ENCODE assay signal across 1 cellular context in the genomic region with DNA sequence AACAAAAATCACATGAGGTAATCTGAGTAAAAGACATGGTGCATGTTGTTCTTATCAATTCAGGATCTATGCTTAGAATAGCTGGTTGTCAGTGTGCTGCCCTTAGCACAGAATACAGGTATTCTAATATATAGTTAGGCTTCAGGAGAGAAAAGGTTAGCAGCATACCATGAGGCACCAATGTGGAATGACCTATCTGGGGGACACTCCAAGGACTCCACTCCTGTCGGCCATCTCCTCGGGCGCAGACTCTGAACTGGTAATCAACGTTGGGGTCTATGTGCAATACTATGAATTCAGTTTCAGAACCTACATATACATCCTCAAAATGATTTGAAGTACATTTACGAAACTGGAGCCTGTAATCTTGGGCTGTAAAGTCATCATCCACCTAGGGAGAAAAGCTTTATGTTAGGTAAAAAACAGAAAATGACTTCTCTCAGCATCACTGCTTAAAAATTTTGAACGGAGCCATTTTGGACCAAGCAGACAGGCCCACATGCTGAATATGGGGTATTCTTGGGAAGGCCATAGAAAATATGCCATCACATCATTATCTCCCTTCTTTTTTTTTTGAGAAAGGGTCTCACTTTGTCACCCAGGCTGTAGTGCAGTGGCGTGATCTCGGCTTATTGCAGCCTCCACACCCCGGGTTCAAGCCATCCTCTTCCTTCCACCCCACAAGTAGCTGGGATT.
TF ChIP-seq lines count a peak whose summit lies in the region.

No MANE protein-coding gene starts in this region.

TF ChIP-seq in K562, 482 proteins besides CTCF, POLR2A, EP300 and RAD21:
- TF ChIP-seq KDM4B (IDR thresholded peaks at IDR 0.05; ENCODE audit: borderline replicate concordance in 2 of 2, low read depth in 1 of 2) = no peak
- TF ChIP-seq, protein P1, sequence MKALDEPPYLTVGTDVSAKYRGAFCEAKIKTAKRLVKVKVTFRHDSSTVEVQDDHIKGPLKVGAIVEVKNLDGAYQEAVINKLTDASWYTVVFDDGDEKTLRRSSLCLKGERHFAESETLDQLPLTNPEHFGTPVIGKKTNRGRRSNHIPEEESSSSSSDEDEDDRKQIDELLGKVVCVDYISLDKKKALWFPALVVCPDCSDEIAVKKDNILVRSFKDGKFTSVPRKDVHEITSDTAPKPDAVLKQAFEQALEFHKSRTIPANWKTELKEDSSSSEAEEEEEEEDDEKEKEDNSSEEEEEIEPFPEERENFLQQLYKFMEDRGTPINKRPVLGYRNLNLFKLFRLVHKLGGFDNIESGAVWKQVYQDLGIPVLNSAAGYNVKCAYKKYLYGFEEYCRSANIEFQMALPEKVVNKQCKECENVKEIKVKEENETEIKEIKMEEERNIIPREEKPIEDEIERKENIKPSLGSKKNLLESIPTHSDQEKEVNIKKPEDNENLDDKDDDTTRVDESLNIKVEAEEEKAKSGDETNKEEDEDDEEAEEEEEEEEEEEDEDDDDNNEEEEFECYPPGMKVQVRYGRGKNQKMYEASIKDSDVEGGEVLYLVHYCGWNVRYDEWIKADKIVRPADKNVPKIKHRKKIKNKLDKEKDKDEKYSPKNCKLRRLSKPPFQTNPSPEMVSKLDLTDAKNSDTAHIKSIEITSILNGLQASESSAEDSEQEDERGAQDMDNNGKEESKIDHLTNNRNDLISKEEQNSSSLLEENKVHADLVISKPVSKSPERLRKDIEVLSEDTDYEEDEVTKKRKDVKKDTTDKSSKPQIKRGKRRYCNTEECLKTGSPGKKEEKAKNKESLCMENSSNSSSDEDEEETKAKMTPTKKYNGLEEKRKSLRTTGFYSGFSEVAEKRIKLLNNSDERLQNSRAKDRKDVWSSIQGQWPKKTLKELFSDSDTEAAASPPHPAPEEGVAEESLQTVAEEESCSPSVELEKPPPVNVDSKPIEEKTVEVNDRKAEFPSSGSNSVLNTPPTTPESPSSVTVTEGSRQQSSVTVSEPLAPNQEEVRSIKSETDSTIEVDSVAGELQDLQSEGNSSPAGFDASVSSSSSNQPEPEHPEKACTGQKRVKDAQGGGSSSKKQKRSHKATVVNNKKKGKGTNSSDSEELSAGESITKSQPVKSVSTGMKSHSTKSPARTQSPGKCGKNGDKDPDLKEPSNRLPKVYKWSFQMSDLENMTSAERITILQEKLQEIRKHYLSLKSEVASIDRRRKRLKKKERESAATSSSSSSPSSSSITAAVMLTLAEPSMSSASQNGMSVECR (CRISPR knock-in tag; IDR thresholded peaks at IDR 0.05) = no peak
- TF ChIP-seq RBM15 (IDR thresholded peaks at IDR 0.05; ENCODE audit: insufficient read depth, low read length) = no peak
- 0 out of 2 replicates have a peak, but pooled peaks have one; percentile 31 for TF ChIP-seq POLR2G (IDR thresholded peaks at IDR 0.05; ENCODE audit: low read depth, low read length)
- TF ChIP-seq, protein P2, sequence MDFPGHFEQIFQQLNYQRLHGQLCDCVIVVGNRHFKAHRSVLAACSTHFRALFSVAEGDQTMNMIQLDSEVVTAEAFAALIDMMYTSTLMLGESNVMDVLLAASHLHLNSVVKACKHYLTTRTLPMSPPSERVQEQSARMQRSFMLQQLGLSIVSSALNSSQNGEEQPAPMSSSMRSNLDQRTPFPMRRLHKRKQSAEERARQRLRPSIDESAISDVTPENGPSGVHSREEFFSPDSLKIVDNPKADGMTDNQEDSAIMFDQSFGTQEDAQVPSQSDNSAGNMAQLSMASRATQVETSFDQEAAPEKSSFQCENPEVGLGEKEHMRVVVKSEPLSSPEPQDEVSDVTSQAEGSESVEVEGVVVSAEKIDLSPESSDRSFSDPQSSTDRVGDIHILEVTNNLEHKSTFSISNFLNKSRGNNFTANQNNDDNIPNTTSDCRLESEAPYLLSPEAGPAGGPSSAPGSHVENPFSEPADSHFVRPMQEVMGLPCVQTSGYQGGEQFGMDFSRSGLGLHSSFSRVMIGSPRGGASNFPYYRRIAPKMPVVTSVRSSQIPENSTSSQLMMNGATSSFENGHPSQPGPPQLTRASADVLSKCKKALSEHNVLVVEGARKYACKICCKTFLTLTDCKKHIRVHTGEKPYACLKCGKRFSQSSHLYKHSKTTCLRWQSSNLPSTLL (IDR thresholded peaks at IDR 0.05) = no peak
- TF ChIP-seq TRIM28 (IDR thresholded peaks at IDR 0.05) = no peak
- TF ChIP-seq RBM22 (IDR thresholded peaks at IDR 0.05; ENCODE audit: low read depth, low read length, poor library complexity, severe bottlenecking) = peak; percentile 21
- TF ChIP-seq ELF4 (CRISPR knock-in tag; IDR thresholded peaks at IDR 0.05) = no peak
- TF ChIP-seq FUS (optimal IDR thresholded peaks at IDR 0.05; ENCODE audit: low read depth, low read length) = no peak
- TF ChIP-seq, protein P3, sequence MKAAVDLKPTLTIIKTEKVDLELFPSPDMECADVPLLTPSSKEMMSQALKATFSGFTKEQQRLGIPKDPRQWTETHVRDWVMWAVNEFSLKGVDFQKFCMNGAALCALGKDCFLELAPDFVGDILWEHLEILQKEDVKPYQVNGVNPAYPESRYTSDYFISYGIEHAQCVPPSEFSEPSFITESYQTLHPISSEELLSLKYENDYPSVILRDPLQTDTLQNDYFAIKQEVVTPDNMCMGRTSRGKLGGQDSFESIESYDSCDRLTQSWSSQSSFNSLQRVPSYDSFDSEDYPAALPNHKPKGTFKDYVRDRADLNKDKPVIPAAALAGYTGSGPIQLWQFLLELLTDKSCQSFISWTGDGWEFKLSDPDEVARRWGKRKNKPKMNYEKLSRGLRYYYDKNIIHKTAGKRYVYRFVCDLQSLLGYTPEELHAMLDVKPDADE (conservative IDR thresholded peaks at IDR 0.05; ENCODE audit: control insufficient read depth, low read depth, low read length) = no peak
- no peak for TF ChIP-seq RBM39 (optimal IDR thresholded peaks at IDR 0.05; ENCODE audit: low read depth, low read length)
